In the genomic region with DNA sequence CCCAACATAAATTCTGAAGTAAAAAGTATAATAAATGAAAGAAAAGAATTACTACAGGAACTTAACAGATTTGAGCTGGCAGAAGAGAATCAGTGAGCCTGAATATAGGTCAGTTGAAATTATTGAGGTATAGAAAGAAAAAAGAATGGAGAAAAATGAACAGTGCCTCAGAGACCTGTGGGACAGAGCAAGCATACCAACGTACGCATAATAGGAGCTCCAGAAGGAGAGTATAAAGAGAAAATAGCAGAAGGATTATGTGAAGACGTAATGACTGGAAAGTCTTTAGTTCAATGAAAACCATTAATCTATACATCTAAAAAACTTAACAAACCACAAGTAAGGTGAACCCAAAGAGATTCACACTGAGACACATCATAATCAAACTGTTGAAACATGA, we compare ENCODE assay signal across 7 cellular contexts.
"Had no signal": no experiment of that assay in that cellular context is flagged by ENCODE, and none has a peak within 500 bp of the region (broad histone marks: within the 10 kb centered on the region; RNA-seq: fewer than 3 reads in every experiment).

No MANE protein-coding gene starts in this region.

- H3K4me3 ChIP-seq: GM12878 had no signal

- ATAC-seq: GM12878 had no signal

- FAIRE-seq: G401.6, GM12878, GM12891, GM18507, GM19239 had no signal

- DNase-seq: GDM1, GF-D8 had no signal
